12 cellular contexts compared by ENCODE assay signal in the genomic region with DNA sequence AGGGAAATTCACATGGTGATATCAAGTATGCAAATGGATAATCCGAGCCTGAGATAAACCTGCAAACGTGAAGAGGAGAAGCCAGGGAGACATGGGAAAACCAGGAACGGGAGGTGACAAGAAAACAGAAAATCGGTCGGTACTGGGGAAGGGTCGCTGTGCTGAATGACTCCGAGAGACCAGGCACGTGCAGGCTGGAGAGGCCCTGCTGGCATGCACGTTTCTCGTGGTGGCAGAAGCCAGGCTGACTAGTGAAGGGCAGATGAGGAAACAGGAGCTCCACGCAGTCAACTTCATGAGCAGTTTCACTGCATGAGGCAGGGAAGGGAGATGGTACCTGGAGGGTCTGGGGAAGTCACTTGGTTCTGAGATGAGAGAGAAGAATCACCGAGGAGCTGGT. TPM values are rescaled to one million over a fixed set of nuclear protein-coding genes. Genes with fewer than 3 reads are reported as not detected.
A peak's percentile ranks its signal among the peaks of the same experiment; 100 is the strongest.
DNase-seq lines count a peak whose midpoint lies in the region; TF ChIP-seq lines count a peak whose summit lies in the region.
"Had no signal": no experiment of that assay in that cellular context is flagged by ENCODE, and none has a peak within 500 bp of the region (broad histone marks: within the 10 kb centered on the region; RNA-seq: fewer than 3 reads in every experiment).

No MANE protein-coding gene starts in this region.

- H3K4me3 ChIP-seq in coronary artery (no peak overlapping the region), spleen (no peak overlapping the region)
- H3K4me3 ChIP-seq: BLaER1 treated with 17β-estradiol and CSF1 and Interleukin-3, amounts not matched to agents 10 nM and 100 nM had no signal

- DNase-seq in NCI-H526 treated with DMSO at 0.1 percent for 48 hours (lab: John Stamatoyannopoulos, UW) (peak; percentile 9), coronary artery (ENCODE audit: low spot score) (peak; percentile 41), neural crest cell (ENCODE audit: low read depth, low spot score) (no peak), COR-L47 (lab: John Stamatoyannopoulos, UW) (no peak), foreskin melanocyte (no peak), immature natural killer cell (no peak), spleen (no peak)
- DNase-seq: GOT3, H7 had no signal

- H3K36me3 ChIP-seq in spleen, result no peaks in the 10 kb centered on the region

- H3K27ac ChIP-seq in coronary artery, result no peak overlapping the region
- H3K27ac ChIP-seq in spleen, result no peak overlapping the region
- H3K27ac ChIP-seq: BLaER1 treated with 17β-estradiol and CSF1 and Interleukin-3, amounts not matched to agents 10 nM and 100 nM had no signal

- H3K9me3 Mint-ChIP-seq in neural crest cell (peaks cover 5% of the 10 kb centered on the region), immature natural killer cell (no peaks in the 10 kb centered on the region)
- H3K9me3 Mint-ChIP-seq: CD8-positive, alpha-beta T cell had no signal

- H3K27me3 Mint-ChIP-seq in neural crest cell (ENCODE audit: low read depth) (no peaks in the 10 kb centered on the region), immature natural killer cell (ENCODE audit: low read depth in 3 of 3) (peaks cover 0 to 3% (median 0%) of the 10 kb centered on the region in 3 donors)

- no peaks in the 10 kb centered on the region for H3K9me3 ChIP-seq in spleen

- TF ChIP-seq CTCF in coronary artery (IDR thresholded peaks at IDR 0.05) (no peak), neural crest cell (conservative IDR thresholded peaks at IDR 0.05) (no peak), spleen (IDR thresholded peaks at IDR 0.05 in 8 of 11, conservative IDR thresholded peaks at IDR 0.05 in 3 of 11) (no peak)

- peaks cover 32% of the 10 kb centered on the region for H3K4me1 Mint-ChIP-seq in neural crest cell
- H3K4me1 Mint-ChIP-seq in immature natural killer cell, result no peaks in the 10 kb centered on the region
- H3K4me1 Mint-ChIP-seq: B cell had no signal

- peaks cover 17% of the 10 kb centered on the region for H3K36me3 Mint-ChIP-seq in neural crest cell (ENCODE audit: low read depth)
- no peaks in the 10 kb centered on the region for H3K36me3 Mint-ChIP-seq in immature natural killer cell
- H3K36me3 Mint-ChIP-seq: CD8-positive, alpha-beta T cell had no signal

- WGBS in spleen, 5 donors, result 86 to 94% (median 91%) methylated on average over 12 of the region's 12 CpGs

- H3K4me3 Mint-ChIP-seq in neural crest cell, result no peak overlapping the region
- H3K4me3 Mint-ChIP-seq in immature natural killer cell, result no peak overlapping the region
- H3K4me3 Mint-ChIP-seq: B cell; CD8-positive, alpha-beta T cell had no signal

- intact Hi-C loops in spleen (cut with DNase I; ENCODE audit: low total_unique reads), result no loop called here

- TF ChIP-seq POLR2A in spleen (IDR thresholded peaks at IDR 0.05), result no peak

- no peaks in the 10 kb centered on the region for H3K27me3 ChIP-seq in spleen (replicated peaks in 1 of 7)
- H3K27me3 ChIP-seq: BLaER1 treated with 17β-estradiol and CSF1 and Interleukin-3, amounts not matched to agents 10 nM and 100 nM had no signal

- H3K4me1 ChIP-seq in spleen, result no peaks in the 10 kb centered on the region

- H3K27ac Mint-ChIP-seq in neural crest cell (ENCODE audit: unreplicated experiment) (peak overlapping the region; percentile 16), immature natural killer cell (no peak overlapping the region)
- H3K27ac Mint-ChIP-seq: B cell; CD8-positive, alpha-beta T cell had no signal

RNA-seq across cellular contexts. Expression of a gene that starts 48.3 kb away (rescaled TPM):
- total RNA-seq in neural crest cell (33.2 and 34.8 TPM in 2 replicates), spleen (1 to 10 TPM in 4 of 7 donors, under 1 TPM in 3; 0.67 to 1.8 (median 1.0) TPM)
- polyA plus RNA-seq in immature natural killer cell (under 1 TPM in 1 of 3 donors, not detected in 2; 0.04 TPM), spleen (under 1 TPM; 0.03 to 0.10 (median 0.09) TPM)

Comparison
In these comparisons a context has a peak if more than half of its experiments do, and no peak if none do; other contexts are left out.
1. DNase-seq: peak in NCI-H526 treated with DMSO at 0.1 percent for 48 hours (single experiment) and coronary artery (single experiment); none in neural crest cell (single experiment), COR-L47 (single experiment), foreskin melanocyte (single experiment), immature natural killer cell (0 of 3) and spleen (single experiment).
2. RNA of a gene that starts 48.3 kb away (total RNA-seq): 33.2 to 34.8 TPM in neural crest cell; 0.67 to 1.8 TPM in spleen; every median in the first group is over 10 times any median in the second.